ENCODE assay signal across 8 cellular contexts in the genomic region with DNA sequence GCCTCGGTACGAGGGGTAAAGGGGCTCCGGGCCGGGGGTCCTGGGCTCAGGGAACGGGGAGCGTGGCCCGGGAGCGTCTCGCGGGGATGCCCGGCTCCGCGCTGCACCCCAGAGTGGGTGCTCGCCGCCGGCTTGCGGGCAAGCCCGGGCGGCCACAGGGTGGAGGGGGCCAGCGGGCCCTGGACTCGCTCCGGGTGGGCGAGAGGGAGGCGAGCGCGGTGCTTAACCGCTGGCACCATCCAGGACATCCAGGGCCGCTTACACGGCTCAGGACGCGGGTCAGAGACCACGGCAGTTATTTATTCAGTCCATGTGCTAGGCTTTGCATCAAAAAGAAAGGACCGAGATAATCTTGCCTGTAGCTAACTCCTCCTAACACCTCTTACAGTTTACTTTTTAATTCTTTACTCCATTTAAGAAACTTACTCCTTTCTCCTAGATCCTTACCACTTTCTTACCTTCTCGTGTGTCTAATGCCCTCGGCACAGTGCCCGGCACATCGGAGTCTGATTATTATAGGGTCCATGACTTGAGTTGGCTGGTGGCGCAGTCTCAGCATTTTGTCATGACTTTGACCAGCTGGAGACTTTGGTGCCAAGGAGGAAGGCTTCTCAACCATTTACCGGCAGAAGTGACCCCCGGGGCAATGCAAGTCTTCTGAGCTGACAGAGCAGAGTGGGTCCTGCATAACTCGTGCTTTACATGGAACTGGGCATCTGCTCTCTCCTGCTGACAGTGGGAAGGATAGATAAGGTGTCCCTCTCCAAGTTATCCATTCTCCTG. TPM values are rescaled to one million over a fixed set of nuclear protein-coding genes. Genes with fewer than 3 reads are reported as not detected.
DNase-seq lines count a peak whose midpoint lies in the region; ATAC-seq and TF ChIP-seq lines count a peak whose summit lies in the region.

No MANE protein-coding gene starts in this region.

- TF ChIP-seq CTCF in GM12864 (IDR thresholded peaks at IDR 0.05; ENCODE audit: low read depth, low read length, missing control alignments) (no peak), HEK293 (tag by site-specific recombination; IDR thresholded peaks at IDR 0.05) (no peak), PC-3 (conservative IDR thresholded peaks at IDR 0.05; ENCODE audit: low read depth, low read length) (no peak)

- BruUV-seq in PC-3 (replicated peaks; lab: Mats Ljungman, UMichigan): TSS peak; percentile 39

- no peak for DNase-seq in GM12864 (ENCODE audit: low read depth)
- peak; percentile 29 for DNase-seq in PC-3
- no peak for DNase-seq in naive B cell
- no peak for DNase-seq in KG1 (lab: John Stamatoyannopoulos, UW)
- no peak for DNase-seq in NCI-H2029 treated with DMSO at 0.1 percent for 48 hours (lab: John Stamatoyannopoulos, UW)
- DNase-seq in stimulated activated CD4-positive, alpha-beta T cell treated with anti-CD3 and anti-CD28 coated beads, Interleukin-4, amount 100 ng/mL, for 1 hour: no peak

- no peaks in the 10 kb centered on the region for H3K27me3 Mint-ChIP-seq in naive B cell

- no peaks in the 10 kb centered on the region for H4K20me1 ChIP-seq in PC-3 (ENCODE audit: low read length)

- H3K4me1 Mint-ChIP-seq in naive B cell: peaks cover 22 to 76% (median 38%) of the 10 kb centered on the region in 3 donors

- H3K9me3 ChIP-seq in HEK293 (ENCODE audit: control insufficient read depth, insufficient read depth, low read depth, low read length) (no peaks in the 10 kb centered on the region), PC-3 (ENCODE audit: low read length) (no peaks in the 10 kb centered on the region), endocrine pancreas (ENCODE audit: control insufficient read depth, low read length) (no peaks in the 10 kb centered on the region)

- H2AFZ ChIP-seq in PC-3 (ENCODE audit: low read length): peak overlapping the region; percentile 91

- CTCF ChIA-PET in HEK293 (lab: Yijun Ruan, JAX) (interaction anchor here (0.9 to 1.8 kb wide), 2 partner anchors 52 to 74 kb away, joined by 4 to 6 read pairs; no protein-coding TSS in a partner anchor), PC-3 (lab: Charles Lee) (interaction anchor here (0.6 to 2.4 kb wide), 3 partner anchors 18 to 74 kb away, joined by 3 to 14 read pairs (median 6); no protein-coding TSS in a partner anchor)

- intact Hi-C loops in PC-3 (cut with micrococcal nuclease): loop anchor here (2.0 to 5.0 kb wide), 3 partner anchors 14 to 150 kb away; partner anchors contain the start of gene SNRNP27

- H3K27ac ChIP-seq in HEK293 (ENCODE audit: extremely low read depth, low read depth, low read length) (peak overlapping the region; percentile 85; the same call in 1 of the 2 replicates), PC-3 (ENCODE audit: low read length) (peak overlapping the region; percentile 82)

- H3K9me3 Mint-ChIP-seq in naive B cell: no peaks in the 10 kb centered on the region

- H3K4me1 ChIP-seq in HEK293 (ENCODE audit: control insufficient read depth, insufficient read depth, low read length) (peaks cover 9% of the 10 kb centered on the region), PC-3 (ENCODE audit: insufficient read depth, low read length) (peaks cover 17% of the 10 kb centered on the region), endocrine pancreas (ENCODE audit: control insufficient read depth, insufficient read depth, low read length) (no peaks in the 10 kb centered on the region)

- no peaks in the 10 kb centered on the region for H3K27me3 ChIP-seq in PC-3 (ENCODE audit: low read length)
- no peaks in the 10 kb centered on the region for H3K27me3 ChIP-seq in endocrine pancreas (ENCODE audit: control insufficient read depth, insufficient read depth, low read length)

- peak overlapping the region; percentile 97 to 100 (median 99) for H3K4me3 Mint-ChIP-seq in naive B cell

- peaks cover 46% of the 10 kb centered on the region for H3K79me2 ChIP-seq in PC-3 (ENCODE audit: low read length)

- H3K4me2 ChIP-seq in PC-3 (ENCODE audit: low read length): peak overlapping the region; percentile 94

- H3K4me3 ChIP-seq in GM12864 (ENCODE audit: low read depth, low read length): peak overlapping the region; percentile 65
- peak overlapping the region; percentile 70 for H3K4me3 ChIP-seq in HEK293 (ENCODE audit: low read depth, low read length)
- peak overlapping the region; percentile 85 for H3K4me3 ChIP-seq in PC-3 (ENCODE audit: low read length)
- peak overlapping the region; percentile 86 for H3K4me3 ChIP-seq in endocrine pancreas (ENCODE audit: control insufficient read depth, insufficient read depth, low read length)

- H3K27ac Mint-ChIP-seq in naive B cell: peak overlapping the region in 5 of 6 donors; percentile 7 to 96 (median 81)

- H3K36me3 ChIP-seq in HEK293 (ENCODE audit: control insufficient read depth in 2 of 2, insufficient read depth in 1 of 2, low read length in 2 of 2) (no peaks in the 10 kb centered on the region), PC-3 (ENCODE audit: low read depth, low read length) (peaks cover 4% of the 10 kb centered on the region; the same call in 1 of the 2 replicates), endocrine pancreas (ENCODE audit: control insufficient read depth, insufficient read depth, low read length) (no peaks in the 10 kb centered on the region)

- POLR2A ChIA-PET in HEK293 (lab: Yijun Ruan, JAX) (interaction anchor here (0.6 to 2.5 kb wide), 11 partner anchors 14 to 305 kb away, joined by 3 to 15 read pairs (median 5); partner anchors contain the start of genes MXD1, NFU1 and SNRNP27), PC-3 (lab: Charles Lee; ENCODE audit: unreplicated experiment) (interaction anchor here (0.6 to 1.0 kb wide), 3 partner anchors 13 to 171 kb away, joined by 3 to 9 read pairs (median 3); no protein-coding TSS in a partner anchor)

- H3K9ac ChIP-seq in PC-3 (ENCODE audit: low read length) (peak overlapping the region; percentile 92), endocrine pancreas (ENCODE audit: control insufficient read depth, insufficient read depth, low read length) (peak overlapping the region; percentile 96)

- H3K9me2 ChIP-seq in PC-3 (replicated peaks; ENCODE audit: low read length): no peaks in the 10 kb centered on the region

- H3K36me3 Mint-ChIP-seq in naive B cell: peaks cover 0 to 5% of the 10 kb centered on the region in 2 donors

- H3F3A ChIP-seq in PC-3 (ENCODE audit: low read length, unreplicated experiment): peaks cover 7% of the 10 kb centered on the region

- peak; percentile 23 for ATAC-seq in PC-3
- peak in 1 of 2 donors; percentile 15 for ATAC-seq in naive B cell (ENCODE audit: low read depth in 2 of 2)

TF ChIP-seq in HEK293, 187 proteins besides CTCF, POLR2A, EP300 and RAD21 (continues in another document):
- TF ChIP-seq ZNF426 (tag by site-specific recombination; IDR thresholded peaks at IDR 0.05) (no peak), ZFHX2 (tag by site-specific recombination; conservative IDR thresholded peaks at IDR 0.05) (peak; percentile 35; the same call in 1 of the 2 replicates), ZNF2 (tag by site-specific recombination; IDR thresholded peaks at IDR 0.05) (no peak), ZNF26 (tag by site-specific recombination; IDR thresholded peaks at IDR 0.05) (no peak), ZNF670 (tag by site-specific recombination; IDR thresholded peaks at IDR 0.05; ENCODE audit: low read depth) (no peak)
- TF ChIP-seq, protein P1, sequence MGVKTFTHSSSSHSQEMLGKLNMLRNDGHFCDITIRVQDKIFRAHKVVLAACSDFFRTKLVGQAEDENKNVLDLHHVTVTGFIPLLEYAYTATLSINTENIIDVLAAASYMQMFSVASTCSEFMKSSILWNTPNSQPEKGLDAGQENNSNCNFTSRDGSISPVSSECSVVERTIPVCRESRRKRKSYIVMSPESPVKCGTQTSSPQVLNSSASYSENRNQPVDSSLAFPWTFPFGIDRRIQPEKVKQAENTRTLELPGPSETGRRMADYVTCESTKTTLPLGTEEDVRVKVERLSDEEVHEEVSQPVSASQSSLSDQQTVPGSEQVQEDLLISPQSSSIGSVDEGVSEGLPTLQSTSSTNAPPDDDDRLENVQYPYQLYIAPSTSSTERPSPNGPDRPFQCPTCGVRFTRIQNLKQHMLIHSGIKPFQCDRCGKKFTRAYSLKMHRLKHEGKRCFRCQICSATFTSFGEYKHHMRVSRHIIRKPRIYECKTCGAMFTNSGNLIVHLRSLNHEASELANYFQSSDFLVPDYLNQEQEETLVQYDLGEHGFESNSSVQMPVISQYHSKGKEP (tag by site-specific recombination; IDR thresholded peaks at IDR 0.05): no peak

RNA-seq across cellular contexts. Expression of gene ANXA4, which starts 0.4 kb away (rescaled TPM):
- total RNA-seq in PC-3 (2014; rRNA removed): 43.3 and 51.1 TPM in 2 replicates
- polyA plus RNA-seq in naive B cell (ENCODE audit: low read depth in 6 of 6): 100 to 1,000 TPM in 1 of 6 donors, 10 to 100 TPM in 5; 43.4 to 113 (median 82.0) TPM
